ENCODE assay signal across 1 cellular context in the genomic region with DNA sequence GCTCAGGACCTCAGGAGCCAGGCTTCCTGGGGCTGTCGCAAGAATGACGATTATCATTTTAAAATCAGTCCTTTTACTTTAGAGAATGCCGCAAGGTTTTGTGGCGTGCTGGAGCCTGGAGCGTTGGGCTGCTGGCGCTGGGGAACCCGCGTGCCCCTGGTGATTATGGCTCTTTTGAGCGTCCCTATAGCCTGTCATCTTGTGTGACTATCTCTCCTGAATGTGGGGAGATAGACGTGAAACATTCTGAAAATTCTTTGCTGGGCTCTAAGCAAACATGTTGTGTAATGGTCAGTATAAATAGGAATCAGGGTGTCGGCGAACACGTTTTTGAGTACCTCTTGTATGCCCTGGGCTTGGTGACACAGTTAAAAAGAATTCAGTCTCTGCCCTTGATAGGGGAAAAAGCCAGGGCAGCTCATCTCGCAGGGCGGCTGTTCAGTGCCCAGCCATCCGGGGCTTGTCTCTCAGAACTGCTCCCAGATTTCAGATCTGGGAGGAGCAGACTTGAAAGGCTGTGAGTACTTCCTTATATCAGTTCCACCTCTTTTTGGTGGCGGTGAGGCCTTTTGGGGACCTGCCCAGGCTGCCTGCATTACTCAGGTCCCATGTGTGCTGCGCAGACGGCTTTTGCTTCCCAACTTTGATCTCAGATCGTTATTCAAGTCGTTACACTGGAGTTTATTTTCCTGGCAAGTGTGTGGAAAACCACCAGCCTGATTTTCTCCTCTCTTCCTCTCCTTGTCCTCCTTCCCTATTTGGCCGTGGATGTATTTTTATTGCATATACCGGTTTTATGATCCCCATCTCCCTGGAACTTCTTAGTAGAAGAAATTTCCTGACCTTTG.
A peak's percentile ranks its signal among the peaks of the same experiment; 100 is the strongest.
TF ChIP-seq lines count a peak whose summit lies in the region.

No MANE protein-coding gene starts in this region.

TF ChIP-seq in HepG2, 621 proteins besides CTCF, POLR2A, EP300 and RAD21 (continued from another document and continues in another):
- TF ChIP-seq FUBP1 (CRISPR knock-in tag; IDR thresholded peaks at IDR 0.05; ENCODE audit: borderline replicate concordance) (peak; percentile 66; the same call in 1 of the 2 replicates), KAT8 (CRISPR knock-in tag; IDR thresholded peaks at IDR 0.05) (peak; percentile 90), CSRNP2 (CRISPR knock-in tag; conservative IDR thresholded peaks at IDR 0.05; ENCODE audit: low read depth) (no peak), ZNF121 (CRISPR knock-in tag; IDR thresholded peaks at IDR 0.05) (no peak), MEF2D (CRISPR knock-in tag; IDR thresholded peaks at IDR 0.05) (peak; percentile 98), MED1 (CRISPR knock-in tag; IDR thresholded peaks at IDR 0.05) (peak; percentile 96), HNF4G (IDR thresholded peaks at IDR 0.05; ENCODE audit: borderline replicate concordance, low read depth, low read length) (peak; percentile 70; the same call in 1 of the 2 replicates), HNF4G (CRISPR knock-in tag; IDR thresholded peaks at IDR 0.05; ENCODE audit: borderline replicate concordance, low read depth) (no peak), ZNF549 (CRISPR knock-in tag; IDR thresholded peaks at IDR 0.05) (0 out of 2 replicates have a peak, but pooled peaks have one; percentile 10), ZNF317 (CRISPR knock-in tag; IDR thresholded peaks at IDR 0.05) (peak; percentile 90), SP2 (CRISPR knock-in tag; IDR thresholded peaks at IDR 0.05) (no peak), GPN1 (CRISPR knock-in tag; IDR thresholded peaks at IDR 0.05; ENCODE audit: borderline replicate concordance) (no peak), TAF1 (CRISPR knock-in tag; IDR thresholded peaks at IDR 0.05) (peak; percentile 42; the same call in 1 of the 2 replicates), NR2C2 (CRISPR knock-in tag; IDR thresholded peaks at IDR 0.05; ENCODE audit: borderline replicate concordance) (0 out of 2 replicates have a peak, but pooled peaks have one; percentile 13), SP1 (IDR thresholded peaks at IDR 0.05) (no peak), SP1 (CRISPR knock-in tag; IDR thresholded peaks at IDR 0.05) (0 out of 2 replicates have a peak, but pooled peaks have one; percentile 23), ZFP1 (CRISPR knock-in tag; IDR thresholded peaks at IDR 0.05) (no peak; the same call in 1 of the 2 replicates), U2AF2 (IDR thresholded peaks at IDR 0.05; ENCODE audit: low read depth, low read length) (no peak), SNAPC4 (CRISPR knock-in tag; IDR thresholded peaks at IDR 0.05) (peak; percentile 92), KDM3A (CRISPR knock-in tag; IDR thresholded peaks at IDR 0.05; ENCODE audit: low read depth) (no peak), BRCA1 (CRISPR knock-in tag; IDR thresholded peaks at IDR 0.05) (no peak), PPARG (CRISPR knock-in tag; conservative IDR thresholded peaks at IDR 0.05) (peak; percentile 81), ZNF776 (CRISPR knock-in tag; IDR thresholded peaks at IDR 0.05) (no peak; the same call in 1 of the 2 replicates), ZFY (CRISPR knock-in tag; IDR thresholded peaks at IDR 0.05) (no peak; the same call in 1 of the 2 replicates), ZSCAN20 (CRISPR knock-in tag; IDR thresholded peaks at IDR 0.05; ENCODE audit: borderline replicate concordance) (no peak; the same call in 1 of the 2 replicates), ZBTB42 (CRISPR knock-in tag; IDR thresholded peaks at IDR 0.05) (0 out of 2 replicates have a peak, but pooled peaks have one; percentile 21), ZNF136 (CRISPR knock-in tag; IDR thresholded peaks at IDR 0.05; ENCODE audit: low read depth) (no peak), ZFP91 (CRISPR knock-in tag; IDR thresholded peaks at IDR 0.05; ENCODE audit: borderline replicate concordance) (0 out of 2 replicates have a peak, but pooled peaks have one; percentile 45), ARNT2 (CRISPR knock-in tag; IDR thresholded peaks at IDR 0.05; ENCODE audit: low read depth) (peak; percentile 85; the same call in 1 of the 2 replicates), ZNF17 (CRISPR knock-in tag; IDR thresholded peaks at IDR 0.05) (no peak), ZNF670 (CRISPR knock-in tag; IDR thresholded peaks at IDR 0.05; ENCODE audit: borderline replicate concordance) (peak; percentile 72; the same call in 1 of the 2 replicates), ELF4 (CRISPR knock-in tag; IDR thresholded peaks at IDR 0.05; ENCODE audit: borderline replicate concordance) (peak; percentile 67; the same call in 1 of the 2 replicates), ZNF570 (CRISPR knock-in tag; IDR thresholded peaks at IDR 0.05; ENCODE audit: borderline replicate concordance) (no peak), ZFP90 (CRISPR knock-in tag; IDR thresholded peaks at IDR 0.05; ENCODE audit: borderline replicate concordance) (no peak; the same call in 1 of the 2 replicates), NFE2L1 (CRISPR knock-in tag; IDR thresholded peaks at IDR 0.05; ENCODE audit: borderline replicate concordance) (no peak), KAT2B (IDR thresholded peaks at IDR 0.05; ENCODE audit: borderline replicate concordance, low read depth, low read length) (no peak), TRIM24 (CRISPR knock-in tag; IDR thresholded peaks at IDR 0.05) (no peak), ZNF280B (CRISPR knock-in tag; IDR thresholded peaks at IDR 0.05; ENCODE audit: borderline replicate concordance) (no peak)
- TF ChIP-seq, protein P1, sequence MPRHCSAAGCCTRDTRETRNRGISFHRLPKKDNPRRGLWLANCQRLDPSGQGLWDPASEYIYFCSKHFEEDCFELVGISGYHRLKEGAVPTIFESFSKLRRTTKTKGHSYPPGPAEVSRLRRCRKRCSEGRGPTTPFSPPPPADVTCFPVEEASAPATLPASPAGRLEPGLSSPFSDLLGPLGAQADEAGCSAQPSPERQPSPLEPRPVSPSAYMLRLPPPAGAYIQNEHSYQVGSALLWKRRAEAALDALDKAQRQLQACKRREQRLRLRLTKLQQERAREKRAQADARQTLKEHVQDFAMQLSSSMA (CRISPR knock-in tag; IDR thresholded peaks at IDR 0.05): no peak; the same call in 1 of the 2 replicates
- TF ChIP-seq, protein P2, sequence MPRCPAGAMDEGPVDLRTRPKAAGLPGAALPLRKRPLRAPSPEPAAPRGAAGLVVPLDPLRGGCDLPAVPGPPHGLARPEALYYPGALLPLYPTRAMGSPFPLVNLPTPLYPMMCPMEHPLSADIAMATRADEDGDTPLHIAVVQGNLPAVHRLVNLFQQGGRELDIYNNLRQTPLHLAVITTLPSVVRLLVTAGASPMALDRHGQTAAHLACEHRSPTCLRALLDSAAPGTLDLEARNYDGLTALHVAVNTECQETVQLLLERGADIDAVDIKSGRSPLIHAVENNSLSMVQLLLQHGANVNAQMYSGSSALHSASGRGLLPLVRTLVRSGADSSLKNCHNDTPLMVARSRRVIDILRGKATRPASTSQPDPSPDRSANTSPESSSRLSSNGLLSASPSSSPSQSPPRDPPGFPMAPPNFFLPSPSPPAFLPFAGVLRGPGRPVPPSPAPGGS (CRISPR knock-in tag; IDR thresholded peaks at IDR 0.05): no peak
- TF ChIP-seq, protein P3, sequence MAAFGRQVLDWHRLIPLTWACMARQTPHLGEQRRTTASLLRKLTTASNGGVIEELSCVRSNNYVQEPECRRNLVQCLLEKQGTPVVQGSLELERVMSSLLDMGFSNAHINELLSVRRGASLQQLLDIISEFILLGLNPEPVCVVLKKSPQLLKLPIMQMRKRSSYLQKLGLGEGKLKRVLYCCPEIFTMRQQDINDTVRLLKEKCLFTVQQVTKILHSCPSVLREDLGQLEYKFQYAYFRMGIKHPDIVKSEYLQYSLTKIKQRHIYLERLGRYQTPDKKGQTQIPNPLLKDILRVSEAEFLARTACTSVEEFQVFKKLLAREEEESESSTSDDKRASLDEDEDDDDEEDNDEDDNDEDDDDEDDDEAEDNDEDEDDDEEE (CRISPR knock-in tag; IDR thresholded peaks at IDR 0.05): 0 out of 2 replicates have a peak, but pooled peaks have one; percentile 24
- TF ChIP-seq, protein P4, sequence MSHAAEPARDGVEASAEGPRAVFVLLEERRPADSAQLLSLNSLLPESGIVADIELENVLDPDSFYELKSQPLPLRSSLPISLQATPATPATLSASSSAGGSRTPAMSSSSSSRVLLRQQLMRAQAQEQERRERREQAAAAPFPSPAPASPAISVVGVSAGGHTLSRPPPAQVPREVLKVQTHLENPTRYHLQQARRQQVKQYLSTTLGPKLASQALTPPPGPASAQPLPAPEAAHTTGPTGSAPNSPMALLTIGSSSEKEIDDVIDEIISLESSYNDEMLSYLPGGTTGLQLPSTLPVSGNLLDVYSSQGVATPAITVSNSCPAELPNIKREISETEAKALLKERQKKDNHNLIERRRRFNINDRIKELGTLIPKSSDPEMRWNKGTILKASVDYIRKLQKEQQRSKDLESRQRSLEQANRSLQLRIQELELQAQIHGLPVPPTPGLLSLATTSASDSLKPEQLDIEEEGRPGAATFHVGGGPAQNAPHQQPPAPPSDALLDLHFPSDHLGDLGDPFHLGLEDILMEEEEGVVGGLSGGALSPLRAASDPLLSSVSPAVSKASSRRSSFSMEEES (CRISPR knock-in tag; IDR thresholded peaks at IDR 0.05): peak; percentile 83
